Comparison of ENCODE assay signal across 10 cellular contexts in genomic region chr10:30984563-30985328, GRCh38. TPM values are rescaled to one million over a fixed set of nuclear protein-coding genes. Genes with fewer than 3 reads are reported as not detected.
DNase-seq lines count a peak whose midpoint lies in the region; ATAC-seq, FAIRE-seq and TF ChIP-seq lines count a peak whose summit lies in the region.
"Had no signal": no experiment of that assay in that cellular context is flagged by ENCODE, and none has a peak within 500 bp of the region (broad histone marks: within the 10 kb centered on the region; RNA-seq: fewer than 3 reads in every experiment).

No MANE protein-coding gene starts in this region.

- H3K27me3 Mint-ChIP-seq in activated T-helper 17 cell treated with anti-CD3 and anti-CD28 coated beads, Interleukin-2, amount 50 U/mL, for 72 hours, result no peaks in the 10 kb centered on the region
- H3K27me3 Mint-ChIP-seq: CD4-positive, alpha-beta T cell had no signal

- peak overlapping the region; percentile 46 for H3K4me3 Mint-ChIP-seq in activated T-helper 17 cell treated with anti-CD3 and anti-CD28 coated beads, Interleukin-2, amount 50 U/mL, for 72 hours
- H3K4me3 Mint-ChIP-seq: CD4-positive, alpha-beta T cell had no signal

- dilution Hi-C loops in keratinocyte (cut with MboI; ENCODE audit: extremely low pct_ligation_motif_present, low sequenced_read_pairs), result no loop called here

- H3K27ac ChIP-seq in HCT116 (ENCODE audit: low read depth, low read length) (no peak overlapping the region), keratinocyte (ENCODE audit: control insufficient read depth, insufficient read depth, low read length) (peak overlapping the region; percentile 87)

- FAIRE-seq in keratinocyte (lab: Jason Lieb, UNC), result peak; percentile 29

- no peak for ATAC-seq in HCT116
- no peak for ATAC-seq in activated T-helper 17 cell treated with anti-CD3 and anti-CD28 coated beads, Interleukin-2, amount 50 U/mL, for 72 hours (replicated peaks)
- ATAC-seq in HG02852 (IDR thresholded peaks at IDR 0.05; ENCODE audit: unreplicated experiment), result no peak
- no peak for ATAC-seq in HG03342 (IDR thresholded peaks at IDR 0.05; ENCODE audit: unreplicated experiment)

- H2AFZ ChIP-seq in HCT116 (ENCODE audit: low read depth, low read length, poor library complexity, severe bottlenecking) (no peak overlapping the region), keratinocyte (ENCODE audit: control insufficient read depth, low read length) (no peak overlapping the region)

- H3K4me2 ChIP-seq in HCT116 (ENCODE audit: low read length) (0 out of 2 replicates have a peak overlapping the region, but pooled peaks have one; percentile 2), keratinocyte (ENCODE audit: control insufficient read depth, extremely low read depth, insufficient read depth, low read depth, low read length) (peak overlapping the region; percentile 83)

- TF ChIP-seq CTCF in AG10803 (conservative IDR thresholded peaks at IDR 0.05; ENCODE audit: low read length), result no peak
- TF ChIP-seq CTCF in HCT116 (IDR thresholded peaks at IDR 0.05 in 2 of 3, conservative IDR thresholded peaks at IDR 0.05 in 1 of 3; ENCODE audit: borderline replicate concordance in 1 of 3, insufficient read depth in 1 of 3, low read depth in 2 of 3, low read length in 2 of 3), result no peak
- no peak for TF ChIP-seq CTCF in keratinocyte (optimal IDR thresholded peaks at IDR 0.05 in 1 of 3, IDR thresholded peaks at IDR 0.05 in 1 of 3, conservative IDR thresholded peaks at IDR 0.05 in 1 of 3; ENCODE audit: extremely low read depth in 1 of 3, insufficient read depth in 2 of 3, low read length in 3 of 3)

- intact Hi-C loops in HCT116 (cut with micrococcal nuclease), result no loop called here

- H3K9ac ChIP-seq in HCT116 (ENCODE audit: low read length) (no peak overlapping the region), keratinocyte (ENCODE audit: control insufficient read depth, extremely low read depth, insufficient read depth, low read length) (peak overlapping the region; percentile 2)

- POLR2A ChIA-PET in HCT116 (lab: Charles Lee), result no interaction called here

- H3K4me1 ChIP-seq in HCT116 (ENCODE audit: control insufficient read depth in 1 of 2, insufficient read depth in 2 of 2, low read length in 2 of 2), result peaks cover 0 to 18% of the 10 kb centered on the region in 2 experiments; a peak in 2 of 4 replicates
- peaks cover 47% of the 10 kb centered on the region for H3K4me1 ChIP-seq in keratinocyte (ENCODE audit: control insufficient read depth, extremely low read depth, insufficient read depth, low read length)

- H3K4me3 ChIP-seq in AG10803 (ENCODE audit: low read length) (no peak overlapping the region), HCT116 (replicated peaks in 1 of 2; ENCODE audit: low read depth in 1 of 2, low read length in 2 of 2) (no peak overlapping the region), keratinocyte (ENCODE audit: control insufficient read depth in 2 of 3, extremely low read depth in 1 of 3, insufficient read depth in 2 of 3, low read depth in 1 of 3, low read length in 3 of 3) (no peak overlapping the region)

- H3K27ac Mint-ChIP-seq in activated T-helper 17 cell treated with anti-CD3 and anti-CD28 coated beads, Interleukin-2, amount 50 U/mL, for 72 hours, result peak overlapping the region; percentile 77
- H3K27ac Mint-ChIP-seq: CD4-positive, alpha-beta T cell had no signal

- H3K27me3 ChIP-seq in HCT116 (ENCODE audit: insufficient read depth, low read length) (no peaks in the 10 kb centered on the region), keratinocyte (ENCODE audit: control insufficient read depth, extremely low read depth, insufficient read depth, low read length) (no peaks in the 10 kb centered on the region)

- no peak for TF ChIP-seq POLR2A in HCT116 (IDR thresholded peaks at IDR 0.05; ENCODE audit: borderline replicate concordance, extremely low read depth, insufficient read depth, insufficient read length)

- no peak for TF ChIP-seq RAD21 in HCT116 (IDR thresholded peaks at IDR 0.05; ENCODE audit: low read depth)

- H3K9me1 ChIP-seq in keratinocyte (ENCODE audit: control insufficient read depth, extremely low read depth, insufficient read depth, low read length), result no peaks in the 10 kb centered on the region

- no peaks in the 10 kb centered on the region for H3K36me3 Mint-ChIP-seq in activated T-helper 17 cell treated with anti-CD3 and anti-CD28 coated beads, Interleukin-2, amount 50 U/mL, for 72 hours (ENCODE audit: low read depth)

- DNase-seq in AG10803 (ENCODE audit: low read depth) (peak; percentile 79), HCT116 (ENCODE audit: low read depth, low spot score) (no peak), keratinocyte (ENCODE audit: low read depth, low spot score) (no peak)
- DNase-seq in activated CD4-positive, CD25-positive, alpha-beta regulatory T cell treated with anti-CD3 and anti-CD28 coated beads, Interleukin-2, amount 50 U/mL, for 72 hours, result no peak
- no peak for DNase-seq in activated CD4-positive, alpha-beta T cell treated with anti-CD3 and anti-CD28 coated beads for 1 hour
- DNase-seq: CD4-positive, alpha-beta T cell; NCI-H2107 had no signal

- peaks cover 3% of the 10 kb centered on the region for H3K9me3 Mint-ChIP-seq in activated T-helper 17 cell treated with anti-CD3 and anti-CD28 coated beads, Interleukin-2, amount 50 U/mL, for 72 hours

- H3K4me1 Mint-ChIP-seq in activated T-helper 17 cell treated with anti-CD3 and anti-CD28 coated beads, Interleukin-2, amount 50 U/mL, for 72 hours, result peaks cover 5% of the 10 kb centered on the region

- H4K20me1 ChIP-seq in HCT116 (ENCODE audit: insufficient read depth) (no peaks in the 10 kb centered on the region), keratinocyte (ENCODE audit: control insufficient read depth, extremely low read depth, insufficient read depth, low read length) (no peaks in the 10 kb centered on the region)

- RAD21 ChIA-PET in HCT116 (lab: Charles Lee; ENCODE audit: low non-redundant PET in 1 of 2, low total read pairs in 2 of 2, uncharacterized antibody in 2 of 2, unreplicated experiment in 2 of 2), result no interaction called here

- CTCF ChIA-PET in HCT116 (lab: Charles Lee), result no interaction called here

- H3K9me2 ChIP-seq in HCT116 (ENCODE audit: insufficient read depth), result no peaks in the 10 kb centered on the region

- no peaks in the 10 kb centered on the region for H3K79me2 ChIP-seq in HCT116 (ENCODE audit: insufficient read depth, low read length)
- no peaks in the 10 kb centered on the region for H3K79me2 ChIP-seq in keratinocyte (ENCODE audit: control insufficient read depth, insufficient read depth, low read length)

- H3K9me3 ChIP-seq in HCT116 (ENCODE audit: control insufficient read depth in 1 of 2, insufficient read depth in 1 of 2, low read depth in 1 of 2, low read length in 2 of 2) (no peaks in the 10 kb centered on the region), keratinocyte (ENCODE audit: control insufficient read depth, low read depth, low read length) (no peaks in the 10 kb centered on the region)

- BruUV-seq in HCT116 (replicated peaks; lab: Mats Ljungman, UMichigan), result no TSS peak

- H3K36me3 ChIP-seq in HCT116 (ENCODE audit: control insufficient read depth in 1 of 2, insufficient read depth in 2 of 2, low read length in 2 of 2) (no peaks in the 10 kb centered on the region), keratinocyte (ENCODE audit: control insufficient read depth in 2 of 2, extremely low read depth in 1 of 2, insufficient read depth in 2 of 2, low read length in 2 of 2) (no peaks in the 10 kb centered on the region)

TF ChIP-seq in HCT116, 20 proteins besides CTCF, POLR2A, EP300 and RAD21:
- TF ChIP-seq ZBTB33 (IDR thresholded peaks at IDR 0.05; ENCODE audit: extremely low read depth, insufficient replicate concordance, low read length), result no peak
- no peak for TF ChIP-seq ZFX (IDR thresholded peaks at IDR 0.05)
- no peak for TF ChIP-seq YY1 (IDR thresholded peaks at IDR 0.05; ENCODE audit: extremely low read depth, insufficient replicate concordance, low read depth, low read length)
- no peak for TF ChIP-seq MAX (IDR thresholded peaks at IDR 0.05)

RNA-seq across cellular contexts. Expression of gene ZNF438, which starts 46.9 kb away (rescaled TPM):
- total RNA-seq in HCT116 (2021; ENCODE audit: unreplicated experiment), result 3.3 TPM
- polyA plus RNA-seq in HCT116 (2012), result 2.9 and 3.5 TPM in 2 replicates
- total RNA-seq in activated T-helper 17 cell treated with anti-CD3 and anti-CD28 coated beads, Interleukin-2, amount 50 U/mL, for 72 hours, result 1 to 10 TPM; 5.1 to 6.2 TPM
- polyA plus RNA-seq in keratinocyte, result 2.7 to 2.8 TPM (median 2.7 TPM) in 3 replicates
- polyA plus RNA-seq in keratinocyte (2011; ENCODE audit: low read depth), result 1.5 TPM
- 1.5 and 2.1 TPM in 2 replicates for polyA plus RNA-seq in keratinocyte (2011; cell fraction: cytosol; rRNA removed)
- polyA plus RNA-seq in keratinocyte (2011; cell fraction: nucleus; rRNA removed), result 3.7 TPM in 2 replicates
- 1.9 and 2.1 TPM in 2 replicates for polyA plus RNA-seq in keratinocyte (2012; ENCODE audit: low replicate concordance)
- polyA minus RNA-seq in keratinocyte, result 2.1 to 4.1 TPM (median 3.7 TPM) in 3 replicates
- polyA minus RNA-seq in keratinocyte (2011; cell fraction: cytosol; rRNA and poly(A)+ RNA removed), result 1.2 TPM
- polyA minus RNA-seq in keratinocyte (2011; cell fraction: nucleus; rRNA and poly(A)+ RNA removed), result 2.5 and 3.3 TPM in 2 replicates
